11 cellular contexts compared by ENCODE assay signal in the genomic region with DNA sequence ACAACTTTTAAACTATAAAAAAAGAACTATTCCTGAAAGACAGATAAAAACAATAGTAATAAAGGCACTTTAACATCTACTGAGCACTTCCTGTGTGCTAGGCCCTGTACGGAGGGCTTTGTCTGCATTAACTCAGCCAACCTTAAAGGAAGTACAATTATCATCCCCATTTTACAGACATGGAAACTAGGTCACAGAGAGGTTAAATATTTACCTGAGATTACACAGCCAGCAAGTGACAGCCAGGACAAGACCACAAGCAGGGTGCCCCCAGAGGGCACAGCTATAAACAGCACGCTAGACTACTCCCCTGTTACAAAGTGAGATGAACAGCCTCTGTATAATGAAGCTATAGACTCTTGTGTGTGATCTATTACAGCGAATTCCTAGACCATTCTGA. TPM values are rescaled to one million over a fixed set of nuclear protein-coding genes. Genes with fewer than 3 reads are reported as not detected.
A peak's percentile ranks its signal among the peaks of the same experiment; 100 is the strongest.
DNase-seq lines count a peak whose midpoint lies in the region; ATAC-seq and TF ChIP-seq lines count a peak whose summit lies in the region.
"Had no signal": no experiment of that assay in that cellular context is flagged by ENCODE, and none has a peak within 500 bp of the region (broad histone marks: within the 10 kb centered on the region; RNA-seq: fewer than 3 reads in every experiment).

No MANE protein-coding gene starts in this region.

- POLR2A ChIA-PET in HEK293T (lab: Yijun Ruan, JAX) (no interaction called here), SK-N-SH (lab: Yijun Ruan, JAX) (no interaction called here)

- H3K9ac ChIP-seq in SK-N-SH: no peak overlapping the region

- H3F3A ChIP-seq in SK-N-SH (replicated peaks; ENCODE audit: insufficient read depth): peaks cover 10% of the 10 kb centered on the region

- TF ChIP-seq RAD21 in SK-N-SH (IDR thresholded peaks at IDR 0.05; ENCODE audit: low read length): no peak

- CTCF ChIA-PET in HEK293T (lab: Yijun Ruan, JAX): no interaction called here
- CTCF ChIA-PET in SK-N-SH (lab: Yijun Ruan, JAX): interaction anchor here (1.0 to 1.8 kb wide), 7 partner anchors 9 to 257 kb away, joined by 3 to 5 read pairs (median 4); no protein-coding TSS in a partner anchor

- H4K20me1 ChIP-seq in SK-N-SH (ENCODE audit: insufficient read depth): no peaks in the 10 kb centered on the region

- intact Hi-C loops in left colon (cut with DNase I, micrococcal nuclease): no loop called here

- no peaks in the 10 kb centered on the region for H3K79me2 ChIP-seq in SK-N-SH (ENCODE audit: insufficient read depth)

- H2AFZ ChIP-seq in SK-N-SH (ENCODE audit: low read depth): no peak overlapping the region

- no peaks in the 10 kb centered on the region for H3K9me3 ChIP-seq in SK-N-SH

- H3K27ac ChIP-seq in SK-N-SH (ENCODE audit: low read depth in 2 of 2, low read length in 1 of 2): no peak overlapping the region

- DNase-seq in Daoy (ENCODE audit: low read depth): peak; percentile 17
- peak; percentile 41 for DNase-seq in HEK293T (ENCODE audit: extremely low spot score)
- peak; percentile 44 for DNase-seq in SK-N-SH
- DNase-seq in left colon: no peak
- DNase-seq in foreskin melanocyte: no peak
- no peak for DNase-seq in stimulated activated CD4-positive, alpha-beta T cell treated with anti-CD3 and anti-CD28 coated beads, Interleukin-4, amount 100 ng/mL, for 1 hour
- DNase-seq: hippocampal formation, natural killer cell, NCI-H345 had no signal

- TF ChIP-seq EP300 in SK-N-SH (IDR thresholded peaks at IDR 0.05; ENCODE audit: borderline replicate concordance in 1 of 2, low read depth in 1 of 2, low read length in 1 of 2): no peak

- H3K4me1 ChIP-seq in SK-N-SH (ENCODE audit: control insufficient read depth in 1 of 2, insufficient read depth in 2 of 2, low read depth in 1 of 2, low read length in 1 of 2): peaks cover 0 to 7% of the 10 kb centered on the region in 2 experiments; a peak in 3 of 4 replicates

- ATAC-seq in left colon (peak; percentile 12), HG02610 (IDR thresholded peaks at IDR 0.05; ENCODE audit: unreplicated experiment) (no peak), GM18498 (IDR thresholded peaks at IDR 0.05; ENCODE audit: unreplicated experiment) (no peak)
- ATAC-seq: natural killer cell had no signal

- H3K36me3 ChIP-seq in SK-N-SH (replicated peaks in 1 of 2; ENCODE audit: control insufficient read depth in 1 of 2, insufficient read depth in 2 of 2, low read length in 1 of 2): peaks cover 48 to 89% of the 10 kb centered on the region in 2 experiments

- H3K4me2 ChIP-seq in SK-N-SH: no peak overlapping the region

- H3K9me2 ChIP-seq in SK-N-SH: no peaks in the 10 kb centered on the region

- TF ChIP-seq CTCF in SK-N-SH (IDR thresholded peaks at IDR 0.05): peak; percentile 41; the same call in 1 of the 2 replicates

- H3K4me3 ChIP-seq in SK-N-SH (ENCODE audit: low read depth in 2 of 2, low read length in 1 of 2): no peak overlapping the region

- H3K27me3 ChIP-seq in SK-N-SH (ENCODE audit: insufficient read depth): no peaks in the 10 kb centered on the region

- 83% methylated on average over 3 of the region's 3 CpGs for WGBS in SK-N-SH (ENCODE audit: low lambda C conversion rate)

TF ChIP-seq in HEK293T, 16 proteins besides CTCF, POLR2A, EP300 and RAD21:
- TF ChIP-seq TARDBP (IDR thresholded peaks at IDR 0.05) (no peak), HDGF (IDR thresholded peaks at IDR 0.05; ENCODE audit: borderline replicate concordance) (no peak), ARNT (IDR thresholded peaks at IDR 0.05) (no peak), SUZ12 (IDR thresholded peaks at IDR 0.05) (no peak), L3MBTL2 (conservative IDR thresholded peaks at IDR 0.05) (no peak), SP1 (IDR thresholded peaks at IDR 0.05) (no peak), FOXA1 (IDR thresholded peaks at IDR 0.05) (no peak), CTBP1 (IDR thresholded peaks at IDR 0.05; ENCODE audit: borderline replicate concordance) (no peak), ELF4 (IDR thresholded peaks at IDR 0.05) (no peak), ZNF384 (IDR thresholded peaks at IDR 0.05) (no peak), LEF1 (IDR thresholded peaks at IDR 0.05; ENCODE audit: borderline replicate concordance) (no peak)
- TF ChIP-seq, protein P1, sequence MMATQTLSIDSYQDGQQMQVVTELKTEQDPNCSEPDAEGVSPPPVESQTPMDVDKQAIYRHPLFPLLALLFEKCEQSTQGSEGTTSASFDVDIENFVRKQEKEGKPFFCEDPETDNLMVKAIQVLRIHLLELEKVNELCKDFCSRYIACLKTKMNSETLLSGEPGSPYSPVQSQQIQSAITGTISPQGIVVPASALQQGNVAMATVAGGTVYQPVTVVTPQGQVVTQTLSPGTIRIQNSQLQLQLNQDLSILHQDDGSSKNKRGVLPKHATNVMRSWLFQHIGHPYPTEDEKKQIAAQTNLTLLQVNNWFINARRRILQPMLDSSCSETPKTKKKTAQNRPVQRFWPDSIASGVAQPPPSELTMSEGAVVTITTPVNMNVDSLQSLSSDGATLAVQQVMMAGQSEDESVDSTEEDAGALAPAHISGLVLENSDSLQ (IDR thresholded peaks at IDR 0.05): no peak

TF ChIP-seq in SK-N-SH, 30 proteins besides CTCF, POLR2A, EP300 and RAD21:
- TF ChIP-seq POLR2AphosphoS5 (IDR thresholded peaks at IDR 0.05; ENCODE audit: low read depth, low read length) (no peak), FOXM1 (IDR thresholded peaks at IDR 0.05; ENCODE audit: low read depth) (no peak), TCF12 (IDR thresholded peaks at IDR 0.05) (no peak)
TF ChIP-seq in SK-N-SH: peak in this region for 0.

RNA-seq across cellular contexts. Expression of a gene that starts 25.5 kb away (rescaled TPM):
- total RNA-seq in Daoy (2014; rRNA removed; shearing (Covaris generic)): 27.3 and 32.6 TPM in 2 replicates
- 13.9 and 17.3 TPM in 2 replicates for polyA plus RNA-seq in SK-N-SH (2012; rRNA removed)
- 11.1 and 13.2 TPM in 2 replicates for polyA plus RNA-seq in SK-N-SH (2012; cell fraction: cytosol; rRNA removed)
- polyA plus RNA-seq in SK-N-SH (2012; cell fraction: nucleus; rRNA removed): 31.7 and 35.8 TPM in 2 replicates
- 10 to 100 TPM in 1 of 2 donors, 1 to 10 TPM in 1; 7.3 to 11.9 TPM for total RNA-seq in left colon

RNA-seq across cellular contexts. Expression of a gene that starts 26.0 kb away (rescaled TPM):
- 23.1 and 23.2 TPM in 2 replicates for total RNA-seq in Daoy (2014; rRNA removed; shearing (Covaris generic))
- 2.8 and 3.6 TPM in 2 replicates for polyA plus RNA-seq in SK-N-SH (2012; rRNA removed)
- 4.3 and 4.7 TPM in 2 replicates for polyA plus RNA-seq in SK-N-SH (2012; cell fraction: cytosol; rRNA removed)
- 2.3 and 3.6 TPM in 2 replicates for polyA plus RNA-seq in SK-N-SH (2012; cell fraction: nucleus; rRNA removed)
- 10 to 100 TPM; 10.6 to 10.8 TPM for total RNA-seq in left colon

Comparison
In these comparisons a context has a peak if more than half of its experiments do, and no peak if none do; other contexts are left out.
1. DNase-seq: peak in Daoy (single experiment), HEK293T (single experiment) and SK-N-SH (single experiment); none in left colon (0 of 2), foreskin melanocyte (single experiment) and stimulated activated CD4-positive, alpha-beta T cell treated with anti-CD3 and anti-CD28 coated beads, Interleukin-4, amount 100 ng/mL, for 1 hour (single experiment).